30 cellular contexts compared by ENCODE assay signal in the genomic region with DNA sequence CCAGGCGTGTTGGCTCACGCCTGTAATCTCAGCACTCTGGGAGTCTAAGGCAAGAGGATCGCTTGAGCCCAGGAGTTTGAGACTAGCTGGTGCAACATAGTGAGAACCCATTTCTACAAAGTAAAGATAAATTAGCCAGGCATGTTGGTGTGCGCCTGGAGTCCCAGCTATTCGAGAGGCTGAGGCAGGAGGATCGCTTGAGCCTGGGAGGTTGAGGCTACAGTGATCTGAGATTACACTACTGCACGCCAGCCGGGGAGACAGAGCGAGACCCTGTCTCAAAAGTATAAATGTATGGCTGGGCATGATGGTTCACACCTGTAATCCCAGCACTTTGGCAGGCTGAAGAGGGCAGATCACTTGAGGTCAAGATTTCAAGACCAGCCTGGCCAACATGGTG.
"Had no signal": no experiment of that assay in that cellular context is flagged by ENCODE, and none has a peak within 500 bp of the region (broad histone marks: within the 10 kb centered on the region; RNA-seq: fewer than 3 reads in every experiment).

No MANE protein-coding gene starts in this region.

- DNase-seq: activated CD4-positive, alpha-beta T cell treated with anti-CD3 and anti-CD28 coated beads, Interleukin-2, amount 50 U/mL, for 1 hour; activated CD4-positive, CD25-positive, alpha-beta regulatory T cell; activated CD8-positive, alpha-beta memory T cell treated with anti-CD3 and anti-CD28 coated beads for 24 hours; activated CD8-positive, alpha-beta memory T cell treated with anti-CD3 and anti-CD28 coated beads, Interleukin-2, amount 50 U/mL, for 4 hours; activated T-cell treated with anti-CD3 and anti-CD28 coated beads, Interleukin-2, amount 50 U/mL, for 24 hours; brain microvascular endothelial cell; caudate nucleus; dermis blood vessel endothelial cell; effector CD8-positive, alpha-beta T cell; erythroblast; foreskin fibroblast; heart right ventricle; islet precursor cell; left colon; mesenchymal stem cell; mucosa of descending colon; naive thymus-derived CD4-positive, alpha-beta T cell; occipital lobe; posterior cingulate gyrus; retina; spleen; stimulated activated CD4-positive, alpha-beta T cell treated with anti-CD3 and anti-CD28 coated beads, Interleukin-4, amount 100 ng/mL, for 24 hours; substantia nigra; T-helper 9 cell had no signal

- H3K27me3 Mint-ChIP-seq: stimulated activated naive CD8-positive, alpha-beta T cell treated with anti-CD3 and anti-CD28 coated beads, Interleukin-15, Interleukin-2, amounts not matched to agents 100 ng/mL and 50 ng/mL, for 24 hours had no signal

- ATAC-seq: activated naive CD4-positive, alpha-beta T cell treated with anti-CD3 and anti-CD28 coated beads, Interleukin-2, amount 50 U/mL, for 72 hours; activated T-helper 17 cell treated with anti-CD3 and anti-CD28 coated beads, Interleukin-2, amount 50 U/mL, for 72 hours; heart right ventricle; left colon; mucosa of descending colon; naive thymus-derived CD4-positive, alpha-beta T cell had no signal

- H3K27ac Mint-ChIP-seq: activated T-cell treated with anti-CD3 and anti-CD28 coated beads, Interleukin-2, amount 50 U/mL, for 24 hours; activated T-helper 17 cell treated with anti-CD3 and anti-CD28 coated beads, Interleukin-2, amount 50 U/mL, for 72 hours; naive thymus-derived CD4-positive, alpha-beta T cell; stimulated activated naive CD8-positive, alpha-beta T cell treated with anti-CD3 and anti-CD28 coated beads, Interleukin-15, Interleukin-2, amounts not matched to agents 100 ng/mL and 50 ng/mL, for 24 hours had no signal

- H3K36me3 ChIP-seq: ascending aorta, brain microvascular endothelial cell, heart right ventricle, spleen, tibial artery had no signal

- H3K27ac ChIP-seq: brain microvascular endothelial cell, heart right ventricle, spleen, tibial artery had no signal

- H3K4me3 Mint-ChIP-seq: activated T-cell treated with anti-CD3 and anti-CD28 coated beads, Interleukin-2, amount 50 U/mL, for 24 hours; activated T-helper 17 cell treated with anti-CD3 and anti-CD28 coated beads, Interleukin-2, amount 50 U/mL, for 72 hours; neural crest cell; stimulated activated naive CD8-positive, alpha-beta T cell treated with anti-CD3 and anti-CD28 coated beads, Interleukin-15, Interleukin-2, amounts not matched to agents 100 ng/mL and 50 ng/mL, for 24 hours had no signal

- H3K4me3 ChIP-seq: ascending aorta, heart right ventricle, mucosa of descending colon, spleen, tibial artery had no signal

- H3K9me3 Mint-ChIP-seq: activated naive CD4-positive, alpha-beta T cell treated with anti-CD3 and anti-CD28 coated beads, Interleukin-2, amount 50 U/mL, for 72 hours; activated T-cell treated with anti-CD3 and anti-CD28 coated beads, Interleukin-2, amount 50 U/mL, for 24 hours; activated T-helper 17 cell treated with anti-CD3 and anti-CD28 coated beads, Interleukin-2, amount 50 U/mL, for 72 hours; naive thymus-derived CD4-positive, alpha-beta T cell; neural crest cell; stimulated activated naive CD8-positive, alpha-beta T cell treated with anti-CD3 and anti-CD28 coated beads, Interleukin-15, Interleukin-2, amounts not matched to agents 100 ng/mL and 50 ng/mL, for 24 hours had no signal

- H3K9me3 ChIP-seq: ascending aorta, heart right ventricle, mucosa of descending colon, spleen, tibial artery had no signal

- H3K27me3 ChIP-seq: ascending aorta, brain microvascular endothelial cell, heart right ventricle, spleen, tibial artery had no signal
